In the genomic region with DNA sequence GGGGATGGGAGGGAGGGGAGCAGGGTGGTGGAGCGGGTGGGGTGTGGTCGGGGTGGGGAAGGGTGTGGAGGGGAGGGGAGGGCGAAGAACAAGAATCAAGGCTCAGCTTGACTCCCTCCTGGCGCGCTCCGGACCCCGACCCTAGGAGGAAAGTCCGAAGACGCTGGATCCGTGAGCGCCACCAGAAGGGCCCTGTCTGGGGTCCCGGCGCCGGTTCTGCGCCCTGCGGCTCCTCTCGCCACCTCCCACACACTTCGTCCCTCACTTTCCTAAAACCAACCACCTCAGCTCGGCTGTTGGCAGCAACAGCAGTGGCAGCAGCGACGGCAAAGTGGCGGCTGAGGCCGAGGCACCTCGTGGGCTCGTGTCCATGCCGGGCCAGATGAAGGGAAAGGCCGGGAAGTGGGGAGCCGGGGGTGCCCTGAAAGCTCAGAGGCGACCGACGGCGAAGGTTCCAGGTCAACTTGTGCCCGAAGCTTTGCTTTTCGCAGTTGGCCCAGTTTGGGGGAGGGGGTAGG, we compare ENCODE assay signal across 12 cellular contexts. TPM values are rescaled to one million over a fixed set of nuclear protein-coding genes. Genes with fewer than 3 reads are reported as not detected.
DNase-seq lines count a peak whose midpoint lies in the region; ATAC-seq, FAIRE-seq and TF ChIP-seq lines count a peak whose summit lies in the region.
"Had no signal": no experiment of that assay in that cellular context is flagged by ENCODE, and none has a peak within 500 bp of the region (broad histone marks: within the 10 kb centered on the region; RNA-seq: fewer than 3 reads in every experiment).

No MANE protein-coding gene starts in this region.

- no peak for TF ChIP-seq POLR2A in sigmoid colon (IDR thresholded peaks at IDR 0.05)

- FAIRE-seq in GM19239 (lab: Jason Lieb, UNC): no peak

- H3K4me2 ChIP-seq in OCI-LY1 (ENCODE audit: low read length) (peak overlapping the region; percentile 92), hepatocyte (peak overlapping the region; percentile 97)

- no peak for TF ChIP-seq EP300 in sigmoid colon (IDR thresholded peaks at IDR 0.05)

- no peaks in the 10 kb centered on the region for H3K9me2 ChIP-seq in OCI-LY1 (ENCODE audit: low read depth, low read length)
- H3K9me2 ChIP-seq in hepatocyte (replicated peaks; ENCODE audit: insufficient read depth): no peaks in the 10 kb centered on the region

- no peaks in the 10 kb centered on the region for H3K27me3 ChIP-seq in OCI-LY1 (ENCODE audit: insufficient read depth, low read length)
- H3K27me3 ChIP-seq in hepatocyte: peaks cover 78% of the 10 kb centered on the region
- H3K27me3 ChIP-seq in sigmoid colon: peaks cover 17 to 47% (median 27%) of the 10 kb centered on the region in 3 donors

- TF ChIP-seq CTCF in OCI-LY1 (IDR thresholded peaks at IDR 0.05; ENCODE audit: low read length) (no peak), hepatocyte (IDR thresholded peaks at IDR 0.05; ENCODE audit: poor library complexity) (no peak), sigmoid colon (IDR thresholded peaks at IDR 0.05) (no peak)

- H4K20me1 ChIP-seq in OCI-LY1 (ENCODE audit: insufficient read depth, low read length) (no peaks in the 10 kb centered on the region), hepatocyte (ENCODE audit: insufficient read depth, poor library complexity, severe bottlenecking) (no peaks in the 10 kb centered on the region)

- no peak overlapping the region for H2AFZ ChIP-seq in OCI-LY1 (ENCODE audit: low read length)
- peak overlapping the region; percentile 55 for H2AFZ ChIP-seq in hepatocyte

- peaks cover 58% of the 10 kb centered on the region for H3K4me1 ChIP-seq in OCI-LY1 (ENCODE audit: insufficient read depth, low read length, severe bottlenecking)
- H3K4me1 ChIP-seq in hepatocyte (ENCODE audit: insufficient read depth): peaks cover 17% of the 10 kb centered on the region
- peaks cover 0 to 27% (median 23%) of the 10 kb centered on the region in 4 donors for H3K4me1 ChIP-seq in sigmoid colon

- no peaks in the 10 kb centered on the region for H3F3A ChIP-seq in OCI-LY1 (ENCODE audit: insufficient read depth, low read length)

- peak overlapping the region; percentile 94 for H3K27ac ChIP-seq in OCI-LY1 (ENCODE audit: low read depth, low read length, poor library complexity, severe bottlenecking)
- no peak overlapping the region for H3K27ac ChIP-seq in hepatocyte
- H3K27ac ChIP-seq in sigmoid colon: no peak overlapping the region

- H3K9ac ChIP-seq in OCI-LY1 (ENCODE audit: low read length): peak overlapping the region; percentile 90

- DNase-seq in D341Med (ENCODE audit: low spot score): peak; percentile 53
- DNase-seq in hepatocyte (ENCODE audit: low spot score): peak; percentile 11
- no peak for DNase-seq in sigmoid colon
- no peak for DNase-seq in activated CD4-positive, CD25-positive, alpha-beta regulatory T cell (lab: John Stamatoyannopoulos, UW)
- no peak for DNase-seq in GM19239 (ENCODE audit: insufficient read length, low spot score)
- no peak for DNase-seq in NCI-H1105 treated with DMSO at 0.1 percent for 48 hours (lab: John Stamatoyannopoulos, UW)
- DNase-seq: central memory CD4-positive, alpha-beta T cell; GDM1 had no signal

- peaks cover 33% of the 10 kb centered on the region for H3K79me2 ChIP-seq in OCI-LY1 (ENCODE audit: insufficient read depth, low read length)
- H3K79me2 ChIP-seq in hepatocyte: no peaks in the 10 kb centered on the region

- no peak for ATAC-seq in GM21723 (IDR thresholded peaks at IDR 0.05; ENCODE audit: unreplicated experiment)

- H3K4me3 ChIP-seq in OCI-LY1 (ENCODE audit: low read depth, low read length, poor library complexity, severe bottlenecking) (peak overlapping the region; percentile 75), hepatocyte (peak overlapping the region; percentile 60), sigmoid colon (peak overlapping the region; percentile 27 to 52 (median 40))

- H3K9me3 ChIP-seq in OCI-LY1 (ENCODE audit: low read length) (no peaks in the 10 kb centered on the region), hepatocyte (ENCODE audit: low read depth) (no peaks in the 10 kb centered on the region), sigmoid colon (no peaks in the 10 kb centered on the region)

- intact Hi-C loops in sigmoid colon (cut with DNase I): no loop called here

- 1% methylated on average over 33 of the region's 34 CpGs for WGBS in hepatocyte (ENCODE audit: low lambda C conversion rate, missing lambda C conversion rate)
- 1 to 2% methylated on average over 34 of the region's 34 CpGs for WGBS in sigmoid colon, 2 donors

- no peaks in the 10 kb centered on the region for H3K36me3 ChIP-seq in OCI-LY1 (ENCODE audit: insufficient read depth, low read length)
- no peaks in the 10 kb centered on the region for H3K36me3 ChIP-seq in hepatocyte (replicated peaks; ENCODE audit: insufficient read depth, low read depth)
- no peaks in the 10 kb centered on the region for H3K36me3 ChIP-seq in sigmoid colon

RNA-seq across cellular contexts. Expression of a gene that starts 2.1 kb away (rescaled TPM):
- total RNA-seq in hepatocyte: 0.57 and 0.60 TPM in 2 replicates
- polyA plus RNA-seq in hepatocyte: 0.12 and 0.44 TPM in 2 replicates
- total RNA-seq in sigmoid colon: under 1 TPM; 0.27 to 0.83 (median 0.52) TPM
- 1 to 10 TPM in 1 of 3 donors, under 1 TPM in 1, not detected in 1; under 0.01 to 2.9 TPM for polyA plus RNA-seq in sigmoid colon
- total RNA-seq: M059J, pulmonary artery endothelial cell had no signal

Comparison
In these comparisons a context has a peak if more than half of its experiments do, and no peak if none do; other contexts are left out.
1. DNase-seq: peak in D341Med (single experiment) and hepatocyte (single experiment); none in sigmoid colon (single experiment), activated CD4-positive, CD25-positive, alpha-beta regulatory T cell (0 of 4), GM19239 (single experiment) and NCI-H1105 treated with DMSO at 0.1 percent for 48 hours (single experiment).
2. Peak in every context shown above with its lines, with median percentiles within 50 percentile points of each other: H3K4me3 ChIP-seq.